In genomic region chr10:80504158-80504811, GRCh38 we compare ENCODE assay signal across 2 cellular contexts.
TF ChIP-seq lines count a peak whose summit lies in the region.

No MANE protein-coding gene starts in this region.

TF ChIP-seq in K562, 482 proteins besides CTCF, POLR2A, EP300 and RAD21 (continued from another document and continues in another):
- TF ChIP-seq ZNF512 (tag; IDR thresholded peaks at IDR 0.05) (no peak), REST (CRISPR knock-in tag; IDR thresholded peaks at IDR 0.05; ENCODE audit: low read depth) (no peak), SRSF9 (IDR thresholded peaks at IDR 0.05; ENCODE audit: borderline replicate concordance, low read depth, low read length) (no peak), SMAD2 (IDR thresholded peaks at IDR 0.05; ENCODE audit: low read depth, low read length) (no peak), PREB (CRISPR knock-in tag; IDR thresholded peaks at IDR 0.05) (no peak), CHD2 (IDR thresholded peaks at IDR 0.05; ENCODE audit: low read depth, low read length) (no peak), ZNF644 (tag; IDR thresholded peaks at IDR 0.05; ENCODE audit: low read depth) (no peak), GTF2B (IDR thresholded peaks at IDR 0.05; ENCODE audit: extremely low read depth, insufficient read length) (no peak)

TF ChIP-seq in HepG2, 621 proteins besides CTCF, POLR2A, EP300 and RAD21 (continued from another document):
- no peak for TF ChIP-seq ATF6 (CRISPR knock-in tag; conservative IDR thresholded peaks at IDR 0.05)
- TF ChIP-seq MAX (IDR thresholded peaks at IDR 0.05) = peak; percentile 88
- TF ChIP-seq JUN (CRISPR knock-in tag; IDR thresholded peaks at IDR 0.05) = no peak
- TF ChIP-seq HOXA5 (CRISPR knock-in tag; IDR thresholded peaks at IDR 0.05) = no peak
- no peak for TF ChIP-seq MYNN (CRISPR knock-in tag; IDR thresholded peaks at IDR 0.05; ENCODE audit: low read depth)
- no peak for TF ChIP-seq SP4 (CRISPR knock-in tag; IDR thresholded peaks at IDR 0.05)
- TF ChIP-seq SP5 (CRISPR knock-in tag; IDR thresholded peaks at IDR 0.05; ENCODE audit: borderline replicate concordance, low read depth) = no peak
- no peak for TF ChIP-seq ZNF136 (CRISPR knock-in tag; IDR thresholded peaks at IDR 0.05; ENCODE audit: low read depth)
- peak; percentile 55; the same call in 1 of the 2 replicates for TF ChIP-seq ZSCAN9 (CRISPR knock-in tag; IDR thresholded peaks at IDR 0.05; ENCODE audit: borderline replicate concordance)
- TF ChIP-seq SETDB1 (CRISPR knock-in tag; IDR thresholded peaks at IDR 0.05; ENCODE audit: borderline replicate concordance) = no peak
- no peak for TF ChIP-seq ARID2 (CRISPR knock-in tag; IDR thresholded peaks at IDR 0.05; ENCODE audit: borderline replicate concordance)
- TF ChIP-seq BHLHE40 (IDR thresholded peaks at IDR 0.05; ENCODE audit: low read length) = no peak
- no peak for TF ChIP-seq NR2F2 (IDR thresholded peaks at IDR 0.05; ENCODE audit: borderline replicate concordance, low read depth)
- no peak for TF ChIP-seq CCAR2 (optimal IDR thresholded peaks at IDR 0.05; ENCODE audit: low read depth, low read length)
- no peak for TF ChIP-seq BATF2 (CRISPR knock-in tag; IDR thresholded peaks at IDR 0.05)
- no peak for TF ChIP-seq ATF4 (CRISPR knock-in tag; IDR thresholded peaks at IDR 0.05)
- no peak for TF ChIP-seq ZNF543 (CRISPR knock-in tag; IDR thresholded peaks at IDR 0.05)
- TF ChIP-seq CHCHD3 (CRISPR knock-in tag; IDR thresholded peaks at IDR 0.05) = no peak
- TF ChIP-seq TFDP2 (CRISPR knock-in tag; IDR thresholded peaks at IDR 0.05) = no peak
- no peak for TF ChIP-seq ZBTB49 (CRISPR knock-in tag; IDR thresholded peaks at IDR 0.05; ENCODE audit: borderline replicate concordance)
- no peak for TF ChIP-seq RFX1 (IDR thresholded peaks at IDR 0.05)
- TF ChIP-seq ZNF282 (IDR thresholded peaks at IDR 0.05; ENCODE audit: partially characterized antibody) = no peak
- no peak for TF ChIP-seq NFYB (CRISPR knock-in tag; IDR thresholded peaks at IDR 0.05)
- TF ChIP-seq ZNF788 (CRISPR knock-in tag; IDR thresholded peaks at IDR 0.05; ENCODE audit: borderline replicate concordance) = no peak
- no peak for TF ChIP-seq ZBTB14 (CRISPR knock-in tag; IDR thresholded peaks at IDR 0.05)
- TF ChIP-seq RFX5 (IDR thresholded peaks at IDR 0.05; ENCODE audit: low read depth, low read length) = no peak
- no peak for TF ChIP-seq ZNF777 (CRISPR knock-in tag; IDR thresholded peaks at IDR 0.05)
- no peak for TF ChIP-seq ZBTB37 (CRISPR knock-in tag; IDR thresholded peaks at IDR 0.05)
- no peak for TF ChIP-seq ZNF678 (CRISPR knock-in tag; IDR thresholded peaks at IDR 0.05)
- no peak for TF ChIP-seq EZH2 (conservative IDR thresholded peaks at IDR 0.05; ENCODE audit: low read depth, low read length)
- no peak for TF ChIP-seq FOSL2 (CRISPR knock-in tag; IDR thresholded peaks at IDR 0.05)
- no peak for TF ChIP-seq ZNF143 (CRISPR knock-in tag; IDR thresholded peaks at IDR 0.05)
- 0 out of 2 replicates have a peak, but pooled peaks have one; percentile 49 for TF ChIP-seq ZNF644 (CRISPR knock-in tag; IDR thresholded peaks at IDR 0.05; ENCODE audit: low read depth)
- TF ChIP-seq ZNF12 (CRISPR knock-in tag; IDR thresholded peaks at IDR 0.05) = no peak
- no peak for TF ChIP-seq TOPORS (CRISPR knock-in tag; IDR thresholded peaks at IDR 0.05)
- no peak for TF ChIP-seq FOSL1 (CRISPR knock-in tag; IDR thresholded peaks at IDR 0.05; ENCODE audit: borderline replicate concordance)
- TF ChIP-seq ZNF619 (CRISPR knock-in tag; IDR thresholded peaks at IDR 0.05) = no peak
- TF ChIP-seq ZNF704 (CRISPR knock-in tag; IDR thresholded peaks at IDR 0.05; ENCODE audit: borderline replicate concordance) = no peak
- TF ChIP-seq GABPB1 (CRISPR knock-in tag; IDR thresholded peaks at IDR 0.05) = no peak; the same call in 1 of the 2 replicates
- TF ChIP-seq ZFY (CRISPR knock-in tag; IDR thresholded peaks at IDR 0.05) = no peak
- no peak for TF ChIP-seq ZNF816 (CRISPR knock-in tag; IDR thresholded peaks at IDR 0.05; ENCODE audit: borderline replicate concordance)
- no peak for TF ChIP-seq PCBP2 (optimal IDR thresholded peaks at IDR 0.05; ENCODE audit: low read depth, low read length, poor library complexity, severe bottlenecking)
- TF ChIP-seq ZNF792 (CRISPR knock-in tag; IDR thresholded peaks at IDR 0.05) = 0 out of 2 replicates have a peak, but pooled peaks have one; percentile 65
TF ChIP-seq in HepG2: peak in this region for 64.
